In genomic region chr11:120218695-120219033, GRCh38 we compare ENCODE assay signal across 20 cellular contexts. TPM values are rescaled to one million over a fixed set of nuclear protein-coding genes. Genes with fewer than 3 reads are reported as not detected.
A peak's percentile ranks its signal among the peaks of the same experiment; 100 is the strongest.
DNase-seq lines count a peak whose midpoint lies in the region; ATAC-seq and TF ChIP-seq lines count a peak whose summit lies in the region.
"Had no signal": no experiment of that assay in that cellular context is flagged by ENCODE, and none has a peak within 500 bp of the region (broad histone marks: within the 10 kb centered on the region; RNA-seq: fewer than 3 reads in every experiment).

No MANE protein-coding gene starts in this region.

- no peak overlapping the region for H2AFZ ChIP-seq in neuronal stem cell (ENCODE audit: low read length)

- H3K27me3 ChIP-seq in neuronal stem cell (ENCODE audit: control insufficient read depth in 3 of 3, insufficient read depth in 3 of 3, low read depth in 1 of 3, low read length in 3 of 3), result peaks cover 0 to 11% (median 0%) of the 10 kb centered on the region in 3 experiments
- H3K27me3 ChIP-seq in transverse colon, result no peaks in the 10 kb centered on the region

- peak overlapping the region; percentile 22 for H3K4me3 Mint-ChIP-seq in endothelial cell (ENCODE audit: unreplicated experiment)
- H3K4me3 Mint-ChIP-seq: HFFc6 had no signal

- H3K9me3 ChIP-seq in neuronal stem cell (replicated peaks in 1 of 2; ENCODE audit: control insufficient read depth in 2 of 2, insufficient read depth in 1 of 2, low read depth in 1 of 2, low read length in 2 of 2) (no peaks in the 10 kb centered on the region), transverse colon (no peaks in the 10 kb centered on the region)

- H3K4ac ChIP-seq in neuronal stem cell (ENCODE audit: low read length), result peak overlapping the region; percentile 29

- peak overlapping the region; percentile 95 for H3K18ac ChIP-seq in neuronal stem cell (ENCODE audit: low read length)

- WGBS in neuronal stem cell (ENCODE audit: extremely low coverage in 2 of 2, insufficient read length in 2 of 2, insufficient replicate concordance in 1 of 2), 2 donors, result no CpG with 5 or more reads among the region's 10 CpGs
- WGBS in transverse colon (ENCODE audit: low coverage in 1 of 2), 2 donors, result 71% methylated on average over 10 of the region's 10 CpGs; no CpG with 5 or more reads in 1 of the 2 donors

- H3K4me1 ChIP-seq in neuronal stem cell (ENCODE audit: control insufficient read depth in 2 of 2, insufficient read depth in 1 of 2, low read depth in 1 of 2, low read length in 2 of 2) (peaks cover 9 to 21% of the 10 kb centered on the region in 2 donors), transverse colon (peaks cover 46 to 81% (median 54%) of the 10 kb centered on the region in 4 donors)

- no peaks in the 10 kb centered on the region for H3K9me3 Mint-ChIP-seq in endothelial cell (ENCODE audit: unreplicated experiment)
- H3K9me3 Mint-ChIP-seq: HFFc6 had no signal

- peaks cover 8% of the 10 kb centered on the region for H3K27me3 Mint-ChIP-seq in endothelial cell (ENCODE audit: unreplicated experiment)

- H4K8ac ChIP-seq in neuronal stem cell (ENCODE audit: low read depth, low read length), result no peak overlapping the region

- H3K14ac ChIP-seq in neuronal stem cell (ENCODE audit: low read length), result peak overlapping the region; percentile 77

- no peak overlapping the region for H3K4me2 ChIP-seq in neuronal stem cell (ENCODE audit: insufficient read depth, low read length, poor library complexity, severe bottlenecking)

- intact Hi-C loops in transverse colon (cut with DNase I; ENCODE audit: low total_unique reads), result no loop called here

- in situ Hi-C loops in transverse colon (cut with MboI; ENCODE audit: low pct_ligation_motif_present in 1 of 4, low pct_unique_long_range_greater_than_20kb in 1 of 4, low sequenced_read_pairs in 3 of 4), result no loop called here

- peak overlapping the region; percentile 25 for H3K9ac ChIP-seq in neuronal stem cell (ENCODE audit: low read depth, low read length, poor library complexity)

- peaks cover 6% of the 10 kb centered on the region for H3K4me1 Mint-ChIP-seq in endothelial cell (ENCODE audit: unreplicated experiment)

- DNase-seq in endothelial cell (ENCODE audit: low spot score), result no peak
- DNase-seq in neuronal stem cell (ENCODE audit: low spot score), result no peak
- no peak for DNase-seq in transverse colon
- no peak for DNase-seq in NK-92 treated with Interleukin-12 subunit alpha and Interleukin-12 subunit beta, amount 100 ng/mL, for 24 hours (lab: John Stamatoyannopoulos, UW)
- DNase-seq: activated CD4-positive, alpha-beta T cell treated with anti-CD3 and anti-CD28 coated beads for 1 hour; DND-41; HFFc6; KBM-7; NCI-H1930; stimulated activated CD4-positive, alpha-beta T cell treated with anti-CD3 and anti-CD28 coated beads, Interleukin-4, amount 100 ng/mL, for 1 hour; T1000 had no signal

- peak overlapping the region; percentile 11 for H2BK5ac ChIP-seq in neuronal stem cell (ENCODE audit: low read length)

- peak overlapping the region; percentile 70 for H2BK15ac ChIP-seq in neuronal stem cell (ENCODE audit: low read length)

- H3K27ac Mint-ChIP-seq in endothelial cell (ENCODE audit: unreplicated experiment), result no peak overlapping the region
- H3K27ac Mint-ChIP-seq: HFFc6 had no signal

- TF ChIP-seq POLR2A in transverse colon (IDR thresholded peaks at IDR 0.05), result no peak

- ATAC-seq in GM21381 (IDR thresholded peaks at IDR 0.05; ENCODE audit: unreplicated experiment), result no peak
- no peak for ATAC-seq in GM19463 (IDR thresholded peaks at IDR 0.05; ENCODE audit: unreplicated experiment)

- peaks cover 0 to 5% of the 10 kb centered on the region in 2 donors for H3K36me3 ChIP-seq in neuronal stem cell (replicated peaks in 1 of 2; ENCODE audit: control insufficient read depth in 2 of 2, insufficient read depth in 2 of 2, low read length in 2 of 2)
- peaks cover 0 to 4% (median 0%) of the 10 kb centered on the region in 4 donors for H3K36me3 ChIP-seq in transverse colon

- no peak for TF ChIP-seq EP300 in transverse colon (IDR thresholded peaks at IDR 0.05; ENCODE audit: low read depth)

- H2BK120ac ChIP-seq in neuronal stem cell (ENCODE audit: low read depth, low read length), result peak overlapping the region; percentile 28

- peak overlapping the region; percentile 95 for H2AK5ac ChIP-seq in neuronal stem cell (ENCODE audit: low read depth, low read length)

- no peak overlapping the region for H4K91ac ChIP-seq in neuronal stem cell (ENCODE audit: low read depth, low read length, poor library complexity)

- peak overlapping the region; percentile 92 for H3K23ac ChIP-seq in neuronal stem cell (ENCODE audit: low read depth, low read length, poor library complexity)

- H2BK12ac ChIP-seq in neuronal stem cell (ENCODE audit: low read length), result peak overlapping the region; percentile 85

- peaks cover 7% of the 10 kb centered on the region for H3K36me3 Mint-ChIP-seq in endothelial cell (ENCODE audit: low read depth, unreplicated experiment)

- H3K27ac ChIP-seq in angular gyrus (ENCODE audit: low read depth, low read length), result peak overlapping the region; percentile 93
- H3K27ac ChIP-seq in neuronal stem cell (replicated peaks; ENCODE audit: low read length), result no peak overlapping the region
- peak overlapping the region; percentile 65 to 78 (median 72) for H3K27ac ChIP-seq in transverse colon

- TF ChIP-seq CTCF in endothelial cell (IDR thresholded peaks at IDR 0.05; ENCODE audit: unreplicated experiment) (no peak), transverse colon (IDR thresholded peaks at IDR 0.05) (no peak)

- H3K4me3 ChIP-seq in neuronal stem cell (ENCODE audit: low read length in 2 of 2) (no peak overlapping the region), transverse colon (no peak overlapping the region)
- H3K4me3 ChIP-seq: skin epidermis had no signal

- no peaks in the 10 kb centered on the region for H3K79me1 ChIP-seq in neuronal stem cell (ENCODE audit: low read depth, low read length)

RNA-seq across cellular contexts. Expression of gene OAF, which starts 7.8 kb away (rescaled TPM):
- total RNA-seq in endothelial cell (ENCODE audit: unreplicated experiment), result 15.5 TPM
- polyA plus RNA-seq in neuronal stem cell (2013, experiment 1 of 2), result 2.1 TPM
- 2.0 TPM for polyA plus RNA-seq in neuronal stem cell (2013, experiment 2 of 2)
- total RNA-seq in transverse colon, result 100 to 1,000 TPM in 3 of 4 donors, 10 to 100 TPM in 1; 78.8 to 553 (median 287) TPM

RNA-seq across cellular contexts. Expression of gene POU2F3, which starts 21.3 kb away (rescaled TPM):
- total RNA-seq in endothelial cell (ENCODE audit: unreplicated experiment) (0.97 TPM), transverse colon (1 to 10 TPM in 2 of 4 donors, not detected in 2; 1.9 to 2.2 TPM)
- polyA plus RNA-seq in neuronal stem cell (2013, experiment 1 of 2), result 0.03 TPM
- polyA plus RNA-seq in neuronal stem cell (2013, experiment 2 of 2), result 0.03 TPM
- total RNA-seq: activated CD8-positive, alpha-beta memory T cell treated with anti-CD3 and anti-CD28 coated beads for 36 hours; bronchial epithelial cell; glomerular endothelial cell; HFFc6; osteocyte; RPMI7951 had no signal
